7 cellular contexts compared by ENCODE assay signal in genomic region chr14:100283984-100284881, GRCh38. TPM values are rescaled to one million over a fixed set of nuclear protein-coding genes. Genes with fewer than 3 reads are reported as not detected.
DNase-seq lines count a peak whose midpoint lies in the region; ATAC-seq and TF ChIP-seq lines count a peak whose summit lies in the region.

No MANE protein-coding gene starts in this region.

- no peak for DNase-seq in HCT116 (ENCODE audit: low read depth, low spot score)
- DNase-seq in activated CD4-positive, alpha-beta memory T cell treated with anti-CD3 and anti-CD28 coated beads, Interleukin-2, amount 10 ng/mL, durations not matched to agents 7 days and 5 days = no peak
- DNase-seq in DMS 273 treated with DMSO at 0.1 percent for 48 hours (lab: John Stamatoyannopoulos, UW) = no peak

- H3K27ac Mint-ChIP-seq in activated CD4-positive, alpha-beta memory T cell treated with anti-CD3 and anti-CD28 coated beads, Interleukin-2, amount 10 ng/mL, durations not matched to agents 7 days and 5 days = no peak overlapping the region
- peak overlapping the region; percentile 77 for H3K27ac Mint-ChIP-seq in stimulated activated memory B cell treated with anti-CD40 and anti-IgM and Interleukin-4, amounts not matched to agents 10 μg/mL and 1 μg/mL and 100 μg/mL, for 72 hours

- H3K4me3 Mint-ChIP-seq in activated CD4-positive, alpha-beta memory T cell treated with anti-CD3 and anti-CD28 coated beads, Interleukin-2, amount 10 ng/mL, durations not matched to agents 7 days and 5 days = peak overlapping the region; percentile 48
- peak overlapping the region; percentile 82 for H3K4me3 Mint-ChIP-seq in stimulated activated memory B cell treated with anti-CD40 and anti-IgM and Interleukin-4, amounts not matched to agents 10 μg/mL and 1 μg/mL and 100 μg/mL, for 72 hours

- no peak for TF ChIP-seq CTCF in HCT116 (IDR thresholded peaks at IDR 0.05 in 2 of 3, conservative IDR thresholded peaks at IDR 0.05 in 1 of 3; ENCODE audit: borderline replicate concordance in 1 of 3, insufficient read depth in 1 of 3, low read depth in 2 of 3, low read length in 2 of 3)

- H3K4me1 ChIP-seq in HCT116 (ENCODE audit: control insufficient read depth in 1 of 2, insufficient read depth in 2 of 2, low read length in 2 of 2) (peaks cover 5 to 20% of the 10 kb centered on the region in 2 experiments; a peak in 2 of 4 replicates), iPS-18a (ENCODE audit: control insufficient read depth, low read depth, low read length) (peaks cover 6% of the 10 kb centered on the region)

- H3K27me3 ChIP-seq in HCT116 (ENCODE audit: insufficient read depth, low read length) = no peaks in the 10 kb centered on the region
- no peaks in the 10 kb centered on the region for H3K27me3 ChIP-seq in iPS-18a (ENCODE audit: control insufficient read depth, insufficient read depth, low read length)

- no peak for TF ChIP-seq RAD21 in HCT116 (IDR thresholded peaks at IDR 0.05; ENCODE audit: low read depth)

- no TSS peak for BruUV-seq in HCT116 (replicated peaks; lab: Mats Ljungman, UMichigan)

- peaks cover 4% of the 10 kb centered on the region for H3K36me3 Mint-ChIP-seq in activated CD4-positive, alpha-beta memory T cell treated with anti-CD3 and anti-CD28 coated beads, Interleukin-2, amount 10 ng/mL, durations not matched to agents 7 days and 5 days (ENCODE audit: low read depth)
- H3K36me3 Mint-ChIP-seq in stimulated activated memory B cell treated with anti-CD40 and anti-IgM and Interleukin-4, amounts not matched to agents 10 μg/mL and 1 μg/mL and 100 μg/mL, for 72 hours = peaks cover 6% of the 10 kb centered on the region

- peak overlapping the region; percentile 96 for H3K27ac ChIP-seq in HCT116 (ENCODE audit: low read depth, low read length)
- no peak overlapping the region for H3K27ac ChIP-seq in iPS-18a (ENCODE audit: low read length)

- POLR2A ChIA-PET in HCT116 (lab: Charles Lee) = no interaction called here
- POLR2A ChIA-PET in activated CD4-positive, alpha-beta memory T cell treated with anti-CD3 and anti-CD28 coated beads, Interleukin-2, amount 10 ng/mL, durations not matched to agents 7 days and 5 days (lab: Charles Lee) = interaction anchor here (1.0 to 1.3 kb wide), 2 partner anchors 94 to 362 kb away, joined by 3 to 5 read pairs; no protein-coding TSS in a partner anchor

- H2AFZ ChIP-seq in HCT116 (ENCODE audit: low read depth, low read length, poor library complexity, severe bottlenecking) = no peak overlapping the region

- RAD21 ChIA-PET in HCT116 (lab: Charles Lee; ENCODE audit: low non-redundant PET in 1 of 2, low total read pairs in 2 of 2, uncharacterized antibody in 2 of 2, unreplicated experiment in 2 of 2) = no interaction called here

- intact Hi-C loops in HCT116 (cut with micrococcal nuclease) = no loop called here

- H3K36me3 ChIP-seq in HCT116 (ENCODE audit: control insufficient read depth in 1 of 2, insufficient read depth in 2 of 2, low read length in 2 of 2) = no peaks in the 10 kb centered on the region; a peak in 1 of 4 replicates
- H3K36me3 ChIP-seq in iPS-18a (ENCODE audit: control insufficient read depth, low read depth, low read length) = peaks cover 3% of the 10 kb centered on the region

- H3K4me2 ChIP-seq in HCT116 (ENCODE audit: low read length) = peak overlapping the region; percentile 90

- H3K9me3 Mint-ChIP-seq in activated CD4-positive, alpha-beta memory T cell treated with anti-CD3 and anti-CD28 coated beads, Interleukin-2, amount 10 ng/mL, durations not matched to agents 7 days and 5 days = no peaks in the 10 kb centered on the region
- H3K9me3 Mint-ChIP-seq in stimulated activated memory B cell treated with anti-CD40 and anti-IgM and Interleukin-4, amounts not matched to agents 10 μg/mL and 1 μg/mL and 100 μg/mL, for 72 hours = no peaks in the 10 kb centered on the region

- ATAC-seq in HCT116 (no peak), GM19463 (IDR thresholded peaks at IDR 0.05; ENCODE audit: unreplicated experiment) (no peak), HG03460 (IDR thresholded peaks at IDR 0.05; ENCODE audit: unreplicated experiment) (no peak)
- no peak for ATAC-seq in stimulated activated memory B cell treated with anti-CD40 and anti-IgM and Interleukin-4, amounts not matched to agents 10 μg/mL and 1 μg/mL and 100 μg/mL, for 72 hours

- H3K9me3 ChIP-seq in HCT116 (ENCODE audit: control insufficient read depth in 1 of 2, insufficient read depth in 1 of 2, low read depth in 1 of 2, low read length in 2 of 2) = no peaks in the 10 kb centered on the region
- no peaks in the 10 kb centered on the region for H3K9me3 ChIP-seq in iPS-18a (ENCODE audit: control insufficient read depth, low read depth, low read length)

- peaks cover 34% of the 10 kb centered on the region for H3K79me2 ChIP-seq in HCT116 (ENCODE audit: insufficient read depth, low read length)

- H3K4me1 Mint-ChIP-seq in activated CD4-positive, alpha-beta memory T cell treated with anti-CD3 and anti-CD28 coated beads, Interleukin-2, amount 10 ng/mL, durations not matched to agents 7 days and 5 days = peaks cover 19% of the 10 kb centered on the region
- H3K4me1 Mint-ChIP-seq in stimulated activated memory B cell treated with anti-CD40 and anti-IgM and Interleukin-4, amounts not matched to agents 10 μg/mL and 1 μg/mL and 100 μg/mL, for 72 hours = peaks cover 21% of the 10 kb centered on the region

- H3K4me3 ChIP-seq in HCT116 (replicated peaks in 1 of 2; ENCODE audit: low read depth in 1 of 2, low read length in 2 of 2) = peak overlapping the region; percentile 42 to 65
- H3K4me3 ChIP-seq in iPS-18a (ENCODE audit: low read length) = peak overlapping the region; percentile 53

- 0 out of 2 replicates have a peak, but pooled peaks cover 4% of the 10 kb centered on the region for H4K20me1 ChIP-seq in HCT116 (ENCODE audit: insufficient read depth)

- H3K27me3 Mint-ChIP-seq in activated CD4-positive, alpha-beta memory T cell treated with anti-CD3 and anti-CD28 coated beads, Interleukin-2, amount 10 ng/mL, durations not matched to agents 7 days and 5 days = no peaks in the 10 kb centered on the region
- no peaks in the 10 kb centered on the region for H3K27me3 Mint-ChIP-seq in stimulated activated memory B cell treated with anti-CD40 and anti-IgM and Interleukin-4, amounts not matched to agents 10 μg/mL and 1 μg/mL and 100 μg/mL, for 72 hours

- TF ChIP-seq POLR2A in HCT116 (IDR thresholded peaks at IDR 0.05; ENCODE audit: borderline replicate concordance, extremely low read depth, insufficient read depth, insufficient read length) = no peak

- CTCF ChIA-PET in HCT116 (lab: Charles Lee) = interaction anchor here (1.2 to 3.6 kb wide), 5 partner anchors 12 to 156 kb away, joined by 3 to 19 read pairs (median 4); no protein-coding TSS in a partner anchor
- CTCF ChIA-PET in activated CD4-positive, alpha-beta memory T cell treated with anti-CD3 and anti-CD28 coated beads, Interleukin-2, amount 10 ng/mL, durations not matched to agents 7 days and 5 days (lab: Charles Lee) = interaction anchor here (0.8 to 5.9 kb wide), 9 partner anchors 17 to 212 kb away, joined by 3 to 31 read pairs (median 6); partner anchors contain the start of gene WDR25

- H3K9ac ChIP-seq in HCT116 (ENCODE audit: low read length) (peak overlapping the region; percentile 79), iPS-18a (ENCODE audit: low read length) (peak overlapping the region; percentile 72)

- H3K9me2 ChIP-seq in HCT116 (ENCODE audit: insufficient read depth) = no peaks in the 10 kb centered on the region

TF ChIP-seq in HCT116, 20 proteins besides CTCF, POLR2A, EP300 and RAD21 (continues in another document):
- no peak for TF ChIP-seq SRF (IDR thresholded peaks at IDR 0.05; ENCODE audit: low read depth)
- no peak for TF ChIP-seq ZNF274 (IDR thresholded peaks at IDR 0.05; ENCODE audit: low read depth, low read length)
- TF ChIP-seq EGR1 (IDR thresholded peaks at IDR 0.05; ENCODE audit: low read depth) = no peak
- TF ChIP-seq SIN3A (IDR thresholded peaks at IDR 0.05; ENCODE audit: low read depth) = no peak
- TF ChIP-seq CEBPB (IDR thresholded peaks at IDR 0.05; ENCODE audit: low read depth) = no peak
- TF ChIP-seq FOSL1 (IDR thresholded peaks at IDR 0.05; ENCODE audit: low read depth) = no peak
- no peak for TF ChIP-seq REST (IDR thresholded peaks at IDR 0.05; ENCODE audit: low read depth)

RNA-seq across cellular contexts. Expression of gene SLC25A29, which starts 22.0 kb away (rescaled TPM):
- 38.7 TPM for total RNA-seq in HCT116 (2021; ENCODE audit: unreplicated experiment)
- 25.5 and 28.2 TPM in 2 replicates for polyA plus RNA-seq in HCT116 (2012)
- total RNA-seq in activated CD4-positive, alpha-beta memory T cell treated with anti-CD3 and anti-CD28 coated beads, Interleukin-2, amount 10 ng/mL, durations not matched to agents 7 days and 5 days = 1 to 10 TPM; 8.2 to 8.9 TPM

RNA-seq across cellular contexts. Expression of gene SLC25A47, which starts 38.9 kb away (rescaled TPM):
- total RNA-seq in HCT116 (2021; ENCODE audit: unreplicated experiment) = 0.17 TPM
- polyA plus RNA-seq in HCT116 (2012) = not detected in 2 replicates
- total RNA-seq in activated CD4-positive, alpha-beta memory T cell treated with anti-CD3 and anti-CD28 coated beads, Interleukin-2, amount 10 ng/mL, durations not matched to agents 7 days and 5 days = not detected

RNA-seq across cellular contexts. Expression of gene YY1, which starts 45.3 kb away (rescaled TPM):
- total RNA-seq in HCT116 (2021; ENCODE audit: unreplicated experiment) = 111 TPM
- 37.0 and 40.0 TPM in 2 replicates for polyA plus RNA-seq in HCT116 (2012)
- total RNA-seq in activated CD4-positive, alpha-beta memory T cell treated with anti-CD3 and anti-CD28 coated beads, Interleukin-2, amount 10 ng/mL, durations not matched to agents 7 days and 5 days = 10 to 100 TPM; 94.0 to 95.6 TPM
